In genomic region chr1:245572709-245573108, GRCh38 we compare ENCODE assay signal across 22 cellular contexts.
"Had no signal": no experiment of that assay in that cellular context is flagged by ENCODE, and none has a peak within 500 bp of the region (broad histone marks: within the 10 kb centered on the region; RNA-seq: fewer than 3 reads in every experiment).

No MANE protein-coding gene starts in this region.

- H3K27ac Mint-ChIP-seq: memory B cell; mesothelial cell of epicardium; natural killer cell; stimulated activated effector memory CD8-positive, alpha-beta T cell treated with anti-CD3 and anti-CD28 coated beads, Interleukin-12 subunit alpha, Interleukin-12 subunit beta, amount 100 ng/mL, for 72 hours; type B pancreatic cell had no signal

- H3K4me3 Mint-ChIP-seq: memory B cell; mesothelial cell of epicardium; natural killer cell; stimulated activated effector memory CD8-positive, alpha-beta T cell treated with anti-CD3 and anti-CD28 coated beads, Interleukin-12 subunit alpha, Interleukin-12 subunit beta, amount 100 ng/mL, for 72 hours; type B pancreatic cell had no signal

- H3K4me3 ChIP-seq: coronary artery, esophagus muscularis mucosa, gastroesophageal sphincter, left ventricle myocardium inferior, lower lobe of right lung, psoas muscle, right lobe of liver, suprapubic skin, thyroid gland had no signal

- H3K36me3 Mint-ChIP-seq: memory B cell; mesothelial cell of epicardium; natural killer cell; stimulated activated effector memory CD8-positive, alpha-beta T cell treated with anti-CD3 and anti-CD28 coated beads, Interleukin-12 subunit alpha, Interleukin-12 subunit beta, amount 100 ng/mL, for 72 hours had no signal

- H3K27ac ChIP-seq: coronary artery, epithelial cell of prostate, esophagus muscularis mucosa, gastroesophageal sphincter, left ventricle myocardium inferior, lower lobe of right lung, neutrophil, psoas muscle, right lobe of liver, suprapubic skin, thyroid gland had no signal

- H3K4me1 ChIP-seq: esophagus muscularis mucosa, gastroesophageal sphincter, left ventricle myocardium inferior, lower lobe of right lung, psoas muscle, right lobe of liver, suprapubic skin, thyroid gland had no signal

- DNase-seq: effector CD4-positive, alpha-beta T cell; foreskin fibroblast; left cardiac atrium; left ventricle myocardium inferior; lower lobe of right lung; natural killer cell; psoas muscle; right lobe of liver; stimulated activated CD4-positive, alpha-beta T cell treated with anti-CD3 and anti-CD28 coated beads, Interleukin-4, amount 100 ng/mL, for 1 hour; stimulated activated CD8-positive, alpha-beta memory T cell treated with anti-CD3 and anti-CD28 coated beads, Interleukin-4, amount 100 ng/mL, for 48 hours; stimulated activated naive CD8-positive, alpha-beta T cell treated with anti-CD3 and anti-CD28 coated beads, Interleukin-15, Interleukin-2, amounts not matched to agents 100 U/mL and 50 U/mL, for 24 hours; thyroid gland had no signal

- H3K36me3 ChIP-seq: esophagus muscularis mucosa, gastroesophageal sphincter, left ventricle myocardium inferior, lower lobe of right lung, neutrophil, right lobe of liver, suprapubic skin, thyroid gland had no signal

- H3K9me3 ChIP-seq: esophagus muscularis mucosa, gastroesophageal sphincter, left ventricle myocardium inferior, lower lobe of right lung, neutrophil, psoas muscle, right lobe of liver, suprapubic skin, thyroid gland had no signal

- H3K27me3 ChIP-seq: esophagus muscularis mucosa, gastroesophageal sphincter, neutrophil, right lobe of liver, suprapubic skin, thyroid gland had no signal

- ATAC-seq: gastroesophageal sphincter; left cardiac atrium; lower lobe of right lung; natural killer cell; psoas muscle; right lobe of liver; stimulated activated effector memory CD8-positive, alpha-beta T cell treated with anti-CD3 and anti-CD28 coated beads, Interleukin-12 subunit alpha, Interleukin-12 subunit beta, amount 100 ng/mL, for 72 hours; stimulated activated naive CD8-positive, alpha-beta T cell treated with anti-CD3 and anti-CD28 coated beads, Interleukin-15, Interleukin-2, amounts not matched to agents 100 U/mL and 50 U/mL, for 24 hours had no signal

- H3K9me3 Mint-ChIP-seq: memory B cell; mesothelial cell of epicardium; natural killer cell; stimulated activated effector memory CD8-positive, alpha-beta T cell treated with anti-CD3 and anti-CD28 coated beads, Interleukin-12 subunit alpha, Interleukin-12 subunit beta, amount 100 ng/mL, for 72 hours had no signal

- H3K4me1 Mint-ChIP-seq: memory B cell; natural killer cell; stimulated activated effector memory CD8-positive, alpha-beta T cell treated with anti-CD3 and anti-CD28 coated beads, Interleukin-12 subunit alpha, Interleukin-12 subunit beta, amount 100 ng/mL, for 72 hours had no signal
